9 cellular contexts compared by ENCODE assay signal in genomic region chr7:94449151-94449725, GRCh38. TPM values are rescaled to one million over a fixed set of nuclear protein-coding genes. Genes with fewer than 3 reads are reported as not detected.
A peak's percentile ranks its signal among the peaks of the same experiment; 100 is the strongest.
DNase-seq lines count a peak whose midpoint lies in the region; ATAC-seq and TF ChIP-seq lines count a peak whose summit lies in the region.
"Had no signal": no experiment of that assay in that cellular context is flagged by ENCODE, and none has a peak within 500 bp of the region (broad histone marks: within the 10 kb centered on the region; RNA-seq: fewer than 3 reads in every experiment).

No MANE protein-coding gene starts in this region.

- no peak for TF ChIP-seq POLR2A in sigmoid colon (IDR thresholded peaks at IDR 0.05)

- no peak overlapping the region for H3K4me3 ChIP-seq in sigmoid colon

- H3K27ac ChIP-seq in sigmoid colon = no peak overlapping the region

- TF ChIP-seq EP300 in sigmoid colon (IDR thresholded peaks at IDR 0.05) = no peak

- intact Hi-C loops in sigmoid colon (cut with DNase I) = loop anchor here (2.0 kb wide), 3 partner anchors 752 to 1028 kb away; no protein-coding TSS in a partner anchor
- intact Hi-C loops in posterior cingulate gyrus (cut with DNase I) = loop anchor here (2.0 to 5.0 kb wide), 4 partner anchors 208 to 1028 kb away; partner anchors contain the start of gene SGCE

- peak in 3 of 4 experiments; percentile 46 to 67 (median 66) for TF ChIP-seq CTCF in sigmoid colon (IDR thresholded peaks at IDR 0.05)

- H3K9me3 ChIP-seq in sigmoid colon = no peaks in the 10 kb centered on the region

- peak; percentile 86 for ATAC-seq in GM21619 (IDR thresholded peaks at IDR 0.05; ENCODE audit: unreplicated experiment)

- DNase-seq in EL = peak; percentile 49
- peak; percentile 6 for DNase-seq in MV-4-11 (lab: John Stamatoyannopoulos, UW)
- DNase-seq in SKM-1 (lab: John Stamatoyannopoulos, UW; ENCODE audit: unreplicated experiment) = peak; percentile 8
- DNase-seq in foreskin melanocyte = peak; percentile 29
- DNase-seq in sigmoid colon = no peak
- DNase-seq in activated T-cell treated with anti-CD3 and anti-CD28 coated beads, Interleukin-2, amount 50 U/mL, for 48 hours = no peak
- DNase-seq in posterior cingulate gyrus = no peak
- DNase-seq: activated B cell treated with CpG ODN at 0.5 μM for 24 hours had no signal

- peaks cover 0 to 39% (median 20%) of the 10 kb centered on the region in 4 donors for H3K4me1 ChIP-seq in sigmoid colon

- no peaks in the 10 kb centered on the region for H3K27me3 ChIP-seq in sigmoid colon

- H3K36me3 ChIP-seq in sigmoid colon = no peaks in the 10 kb centered on the region

- 30 to 50% methylated on average over 4 of the region's 4 CpGs for WGBS in sigmoid colon, 2 donors

RNA-seq across cellular contexts. Expression of gene COL1A2, which starts 54.5 kb away (rescaled TPM):
- 1,000 to 10,000 TPM in 1 of 4 donors, 100 to 1,000 TPM in 2, 10 to 100 TPM in 1; 83.4 to 1,047 (median 197) TPM for total RNA-seq in sigmoid colon
- polyA plus RNA-seq in sigmoid colon = 100 to 1,000 TPM in 1 of 3 donors, 10 to 100 TPM in 2; 12.3 to 104 (median 19.2) TPM
- total RNA-seq: activated B cell treated with CpG ODN at 0.5 μM for 24 hours had no signal

Comparison
In these comparisons a context has a peak if more than half of its experiments do, and no peak if none do; other contexts are left out.
1. DNase-seq: peak in EL (single experiment), MV-4-11 (single experiment), SKM-1 (single experiment) and foreskin melanocyte (single experiment); none in sigmoid colon (single experiment), activated T-cell treated with anti-CD3 and anti-CD28 coated beads, Interleukin-2, amount 50 U/mL, for 48 hours (0 of 2) and posterior cingulate gyrus (0 of 10).